27 cellular contexts compared by ENCODE assay signal in the genomic region with DNA sequence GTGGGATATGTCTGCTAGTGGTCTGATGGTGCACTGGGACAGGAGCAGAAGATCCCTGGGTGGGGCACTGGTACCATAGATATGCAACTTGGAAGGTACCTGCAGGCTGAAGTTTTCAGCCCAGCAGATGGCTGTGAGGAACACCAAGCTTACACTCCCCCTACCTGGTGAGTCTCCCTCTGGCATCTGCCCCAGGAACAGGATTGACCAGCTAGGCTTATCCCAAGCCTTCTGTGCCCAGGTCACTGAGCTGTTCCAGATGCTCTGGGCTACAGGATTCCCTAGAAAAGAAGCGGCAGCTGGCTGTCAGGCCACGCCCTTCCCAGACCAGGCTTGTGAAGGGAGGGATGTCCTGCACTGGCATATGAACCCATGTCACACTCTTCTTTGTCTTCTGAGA.
"Had no signal": no experiment of that assay in that cellular context is flagged by ENCODE, and none has a peak within 500 bp of the region (broad histone marks: within the 10 kb centered on the region; RNA-seq: fewer than 3 reads in every experiment).

No MANE protein-coding gene starts in this region.

- H3K4me3 Mint-ChIP-seq: activated CD4-positive, alpha-beta T cell treated with anti-CD3 and anti-CD28 coated beads, Interleukin-2, amount 10 ng/mL, durations not matched to agents 24 days and 14 days; activated CD8-positive, alpha-beta T cell treated with anti-CD3 and anti-CD28 coated beads for 36 hours; activated naive CD8-positive, alpha-beta T cell treated with anti-CD3 and anti-CD28 coated beads for 36 hours; activated T-cell treated with anti-CD3 and anti-CD28 coated beads, Interleukin-2, amount 50 U/mL, for 72 hours; activated T-helper 17 cell treated with anti-CD3 and anti-CD28 coated beads, Interleukin-2, amount 50 U/mL, for 72 hours; central memory CD8-positive, alpha-beta T cell had no signal

- H3K36me3 ChIP-seq: ascending aorta, cardiac muscle cell, SJCRH30, WERI-Rb-1 had no signal

- H3K4me1 ChIP-seq: ascending aorta, SJCRH30 had no signal

- H3K27me3 ChIP-seq: ascending aorta, cardiac muscle cell, SJCRH30 had no signal

- H3K4me3 ChIP-seq: ascending aorta, cardiac muscle cell, SJCRH30, SK-N-MC had no signal

- H3K9me3 ChIP-seq: SJCRH30 had no signal

- H3K27ac Mint-ChIP-seq: activated CD4-positive, alpha-beta T cell treated with anti-CD3 and anti-CD28 coated beads, Interleukin-2, amount 10 ng/mL, durations not matched to agents 24 days and 14 days; activated CD8-positive, alpha-beta T cell treated with anti-CD3 and anti-CD28 coated beads for 36 hours; activated naive CD8-positive, alpha-beta T cell treated with anti-CD3 and anti-CD28 coated beads for 36 hours; activated T-cell treated with anti-CD3 and anti-CD28 coated beads, Interleukin-2, amount 50 U/mL, for 72 hours; activated T-helper 17 cell treated with anti-CD3 and anti-CD28 coated beads, Interleukin-2, amount 50 U/mL, for 72 hours had no signal

- H3K27me3 Mint-ChIP-seq: activated CD4-positive, alpha-beta T cell treated with anti-CD3 and anti-CD28 coated beads, Interleukin-2, amount 10 ng/mL, durations not matched to agents 24 days and 14 days; activated CD8-positive, alpha-beta T cell treated with anti-CD3 and anti-CD28 coated beads for 36 hours; activated naive CD8-positive, alpha-beta T cell treated with anti-CD3 and anti-CD28 coated beads for 36 hours; activated T-helper 17 cell treated with anti-CD3 and anti-CD28 coated beads, Interleukin-2, amount 50 U/mL, for 72 hours; central memory CD8-positive, alpha-beta T cell had no signal

- H3K36me3 Mint-ChIP-seq: activated naive CD8-positive, alpha-beta T cell treated with anti-CD3 and anti-CD28 coated beads for 36 hours had no signal

- ATAC-seq: activated CD8-positive, alpha-beta T cell treated with anti-CD3 and anti-CD28 coated beads for 36 hours; activated T-cell treated with anti-CD3 and anti-CD28 coated beads, Interleukin-2, amount 50 U/mL, for 72 hours; activated T-helper 17 cell treated with anti-CD3 and anti-CD28 coated beads, Interleukin-2, amount 50 U/mL, for 72 hours; Panc1 had no signal

- H3K4me1 Mint-ChIP-seq: activated CD4-positive, alpha-beta T cell treated with anti-CD3 and anti-CD28 coated beads, Interleukin-2, amount 10 ng/mL, durations not matched to agents 24 days and 14 days; activated naive CD8-positive, alpha-beta T cell treated with anti-CD3 and anti-CD28 coated beads for 36 hours; activated T-helper 17 cell treated with anti-CD3 and anti-CD28 coated beads, Interleukin-2, amount 50 U/mL, for 72 hours; central memory CD8-positive, alpha-beta T cell had no signal

- H3K27ac ChIP-seq: ascending aorta, cardiac muscle cell, SJCRH30, SK-N-MC, WERI-Rb-1 had no signal

- DNase-seq: activated CD4-positive, alpha-beta T cell treated with anti-CD3 and anti-CD28 coated beads for 1 hour; activated CD4-positive, alpha-beta T cell treated with anti-CD3 and anti-CD28 coated beads, Interleukin-2, amount 10 ng/mL, durations not matched to agents 24 days and 14 days; activated CD4-positive, alpha-beta T cell treated with anti-CD3 and anti-CD28 coated beads, Interleukin-2, amount 50 U/mL, for 4 hours; activated CD4-positive, CD25-positive, alpha-beta regulatory T cell; activated CD8-positive, alpha-beta T cell treated with anti-CD3 and anti-CD28 coated beads for 36 hours; activated effector memory CD4-positive, alpha-beta T cell treated with anti-CD3 and anti-CD28 coated beads, Interleukin-2, amount 50 U/mL, for 16 hours; activated naive CD4-positive, alpha-beta T cell; activated naive CD4-positive, alpha-beta T cell treated with anti-CD3 and anti-CD28 coated beads, Interleukin-2, amount 50 U/mL, for 16 hours; activated naive CD8-positive, alpha-beta T cell treated with anti-CD3 and anti-CD28 coated beads for 36 hours; activated T-cell treated with anti-CD3 and anti-CD28 coated beads, Interleukin-2, amount 50 U/mL, for 1 hour; activated T-cell treated with anti-CD3 and anti-CD28 coated beads, Interleukin-2, amount 50 U/mL, for 72 hours; amniotic stem cell; NCI-H1105; NCI-H1417 treated with DMSO at 0.1 percent for 48 hours; NCI-H187 treated with DMSO at 0.1 percent for 48 hours; NCI-H226; NCI-H446 treated with DMSO at 0.1 percent for 48 hours; NCI-H526; T1000; WERI-Rb-1 had no signal
